7 cellular contexts compared by ENCODE assay signal in genomic region chr18:26621161-26622026, GRCh38.
DNase-seq lines count a peak whose midpoint lies in the region; ATAC-seq, FAIRE-seq and TF ChIP-seq lines count a peak whose summit lies in the region.

No MANE protein-coding gene starts in this region.

- H3K9ac ChIP-seq in ES-I3 (ENCODE audit: low read depth, low read length) (peak overlapping the region; percentile 21; the same call in 1 of the 2 replicates), kidney (ENCODE audit: low read length in 2 of 2) (no peak overlapping the region)

- H3K9me3 ChIP-seq in ES-I3 (ENCODE audit: control insufficient read depth, insufficient read depth, low read length) (peaks cover 10% of the 10 kb centered on the region; the same call in 1 of the 2 replicates), kidney (ENCODE audit: control insufficient read depth in 1 of 2, low read length in 2 of 2) (peaks cover 5 to 6% of the 10 kb centered on the region in 2 donors)

- H3K4me1 ChIP-seq in ES-I3 (ENCODE audit: insufficient read depth, low read length) (no peaks in the 10 kb centered on the region), kidney (ENCODE audit: control insufficient read depth in 1 of 2, insufficient read depth in 1 of 2, low read depth in 1 of 2, low read length in 2 of 2) (peaks cover 3% of the 10 kb centered on the region in 2 donors)

- DNase-seq in astrocyte of the hippocampus (ENCODE audit: low read depth, low spot score) (peak; percentile 30), kidney (no peak), superior temporal gyrus (ENCODE audit: extremely low spot score) (peak; percentile 75)

- intact Hi-C loops in kidney (cut with DNase I), result no loop called here

- ATAC-seq in GM21360 (IDR thresholded peaks at IDR 0.05; ENCODE audit: unreplicated experiment), result peak; percentile 91
- ATAC-seq in HG03175 (IDR thresholded peaks at IDR 0.05; ENCODE audit: unreplicated experiment), result no peak

- no peak overlapping the region for H3K27ac ChIP-seq in kidney (ENCODE audit: low read depth in 2 of 2, low read length in 2 of 2)

- H3K36me3 ChIP-seq in ES-I3 (ENCODE audit: insufficient read depth, low read length), result no peaks in the 10 kb centered on the region
- no peaks in the 10 kb centered on the region for H3K36me3 ChIP-seq in kidney (ENCODE audit: control insufficient read depth in 1 of 2, insufficient read depth in 2 of 2, low read length in 2 of 2)

- no peak overlapping the region for H3K4me3 ChIP-seq in kidney (ENCODE audit: low read length in 2 of 2)

- peak; percentile 79 for TF ChIP-seq CTCF in LNCAP (IDR thresholded peaks at IDR 0.05)
- peak; percentile 62 for TF ChIP-seq CTCF in kidney (IDR thresholded peaks at IDR 0.05; ENCODE audit: borderline replicate concordance, extremely low read depth, insufficient read depth)

- no peak for FAIRE-seq in kidney (lab: Jason Lieb, UNC)
